Comparison of ENCODE assay signal across 1 cellular context in the genomic region with DNA sequence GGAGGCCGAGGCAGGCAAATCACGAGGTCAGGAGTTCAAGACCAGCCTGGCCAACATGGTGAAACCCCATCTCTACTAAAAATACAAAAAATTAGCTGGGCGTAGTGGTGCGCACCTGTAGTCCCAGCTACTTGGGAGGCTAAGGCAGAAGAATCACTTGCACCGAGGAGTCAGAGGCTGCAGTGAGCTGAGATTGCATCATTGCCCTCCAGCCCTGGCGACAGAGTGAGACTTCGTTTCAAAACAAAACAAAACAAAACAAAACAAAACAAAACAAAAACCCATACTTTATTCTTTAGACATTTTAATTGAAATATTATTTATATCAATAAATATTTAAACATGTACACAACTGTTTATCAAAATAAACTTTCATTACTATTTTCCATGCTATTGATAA.
A peak's percentile ranks its signal among the peaks of the same experiment; 100 is the strongest.
DNase-seq lines count a peak whose midpoint lies in the region.
"Not testable (repeated sequence)": the region's sequence is repeated elsewhere in the genome, so short reads cannot be mapped to it uniquely, and the experiment has no call there.

No MANE protein-coding gene starts in this region.

- H3K23ac ChIP-seq in trophoblast cell (ENCODE audit: low read length), result not testable (repeated sequence)

- not testable (repeated sequence) for H3K4ac ChIP-seq in trophoblast cell (ENCODE audit: low read depth, low read length)

- not testable (repeated sequence) for H3K79me2 ChIP-seq in trophoblast cell (ENCODE audit: control insufficient read depth, insufficient read depth, low read length, poor library complexity)

- H3K4me2 ChIP-seq in trophoblast cell (ENCODE audit: low read length), result not testable (repeated sequence)

- not testable (repeated sequence) for H2AK5ac ChIP-seq in trophoblast cell (ENCODE audit: low read length)

- not testable (repeated sequence) for H2AFZ ChIP-seq in trophoblast cell (ENCODE audit: insufficient read depth, low read length, poor library complexity)

- H4K91ac ChIP-seq in trophoblast cell (ENCODE audit: low read depth, low read length), result not testable (repeated sequence)

- H3K18ac ChIP-seq in trophoblast cell (ENCODE audit: low read length), result not testable (repeated sequence)

- not testable (repeated sequence) for H2BK12ac ChIP-seq in trophoblast cell (ENCODE audit: low read length)

- not testable (repeated sequence) for H4K8ac ChIP-seq in trophoblast cell (ENCODE audit: low read depth, low read length)

- peak; percentile 54 to 81 for DNase-seq in trophoblast cell

- not testable (repeated sequence) for H2BK5ac ChIP-seq in trophoblast cell (ENCODE audit: low read depth, low read length, poor library complexity)

- not testable (repeated sequence) for H3K79me1 ChIP-seq in trophoblast cell (ENCODE audit: low read length)

- not testable (repeated sequence) for H3K27ac ChIP-seq in trophoblast cell (ENCODE audit: low read depth, low read length)

- H3K4me3 ChIP-seq in trophoblast cell (ENCODE audit: low read depth, low read length), result not testable (repeated sequence)

- not testable (repeated sequence) for H3K14ac ChIP-seq in trophoblast cell (ENCODE audit: low read length)

- H4K12ac ChIP-seq in trophoblast cell (ENCODE audit: low read depth, low read length), result not testable (repeated sequence)

- not testable (repeated sequence) for H3K9me3 ChIP-seq in trophoblast cell (ENCODE audit: insufficient read depth, low read depth, low read length)

- H3K36me3 ChIP-seq in trophoblast cell (ENCODE audit: control insufficient read depth in 1 of 2, insufficient read depth in 2 of 2, low read length in 2 of 2), result not testable (repeated sequence)

- H3K4me1 ChIP-seq in trophoblast cell (ENCODE audit: control insufficient read depth in 1 of 2, insufficient read depth in 2 of 2, low read length in 2 of 2), result not testable (repeated sequence)

- H3K9ac ChIP-seq in trophoblast cell (ENCODE audit: low read length), result not testable (repeated sequence)

- no CpG with 5 or more reads among the region's 7 CpGs for WGBS in trophoblast cell (ENCODE audit: extremely low coverage, insufficient coverage, insufficient read length)

- H2BK120ac ChIP-seq in trophoblast cell (ENCODE audit: insufficient read depth, low read length, poor library complexity), result not testable (repeated sequence)

- not testable (repeated sequence) for H3K27me3 ChIP-seq in trophoblast cell (ENCODE audit: insufficient read depth, low read length)
